7 cellular contexts compared by ENCODE assay signal in the genomic region with DNA sequence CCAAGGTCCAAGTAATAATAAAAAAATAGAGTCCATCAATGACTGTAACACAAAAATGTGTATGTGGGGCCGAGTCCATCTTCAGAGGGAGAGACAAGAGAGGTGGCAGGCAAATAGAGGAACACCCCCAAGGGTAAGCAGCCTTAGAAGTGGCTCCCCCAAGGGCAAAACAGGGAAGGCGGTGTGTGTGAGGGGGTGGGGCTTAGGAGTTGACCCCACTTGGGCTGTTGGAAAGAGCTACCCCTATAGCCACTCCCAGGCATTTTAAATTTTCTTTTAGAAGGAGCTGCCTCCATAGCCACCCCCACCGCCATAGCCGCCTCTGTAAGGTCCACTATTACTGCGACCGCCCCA. TPM values are rescaled to one million over a fixed set of nuclear protein-coding genes. Genes with fewer than 3 reads are reported as not detected.
DNase-seq lines count a peak whose midpoint lies in the region; ATAC-seq and TF ChIP-seq lines count a peak whose summit lies in the region.

No MANE protein-coding gene starts in this region.

- H3K36me3 ChIP-seq in smooth muscle cell (ENCODE audit: low read depth), result no peaks in the 10 kb centered on the region

- H2AFZ ChIP-seq in smooth muscle cell (ENCODE audit: low read depth), result no peak overlapping the region

- no peak for TF ChIP-seq POLR2A in NB4 (IDR thresholded peaks at IDR 0.05; ENCODE audit: extremely low read depth, insufficient read length)

- H3K27ac ChIP-seq in smooth muscle cell (ENCODE audit: low read depth), result peak overlapping the region; percentile 99

- H3K4me1 Mint-ChIP-seq in activated naive CD8-positive, alpha-beta T cell treated with anti-CD3 and anti-CD28 coated beads, Interleukin-2, amount 10 ng/mL, durations not matched to agents 7 days and 5 days, result peaks cover 25% of the 10 kb centered on the region

- WGBS in smooth muscle cell (ENCODE audit: low lambda C conversion rate), result 0% methylated on average over 6 of the region's 6 CpGs

- peak overlapping the region; percentile 100 for H3K27ac Mint-ChIP-seq in activated naive CD8-positive, alpha-beta T cell treated with anti-CD3 and anti-CD28 coated beads, Interleukin-2, amount 10 ng/mL, durations not matched to agents 7 days and 5 days

- no peaks in the 10 kb centered on the region for H3K9me3 ChIP-seq in smooth muscle cell (replicated peaks; ENCODE audit: low read depth)

- peaks cover 28% of the 10 kb centered on the region for H3K36me3 Mint-ChIP-seq in activated naive CD8-positive, alpha-beta T cell treated with anti-CD3 and anti-CD28 coated beads, Interleukin-2, amount 10 ng/mL, durations not matched to agents 7 days and 5 days

- H3K4me3 ChIP-seq in GM12875 (ENCODE audit: low read depth, low read length) (peak overlapping the region; percentile 94), NB4 (ENCODE audit: low read depth, low read length) (peak overlapping the region; percentile 98), iPS-11a (ENCODE audit: low read depth, low read length) (peak overlapping the region; percentile 100), smooth muscle cell (peak overlapping the region; percentile 75)

- POLR2A ChIA-PET in activated naive CD8-positive, alpha-beta T cell treated with anti-CD3 and anti-CD28 coated beads, Interleukin-2, amount 10 ng/mL, durations not matched to agents 7 days and 5 days (lab: Charles Lee), result interaction anchor here (1.0 to 2.6 kb wide), 9 partner anchors 12 to 136 kb away, joined by 3 to 47 read pairs (median 11); partner anchors contain the start of genes KLHL3 and PKD2L2

- peaks cover 14% of the 10 kb centered on the region for H3K4me1 ChIP-seq in smooth muscle cell (ENCODE audit: low read depth)

- peaks cover 8% of the 10 kb centered on the region for H3F3A ChIP-seq in smooth muscle cell (ENCODE audit: low read depth)

- H3K27me3 ChIP-seq in smooth muscle cell (ENCODE audit: low read depth), result no peaks in the 10 kb centered on the region

- peak; percentile 80 for DNase-seq in NB4 (ENCODE audit: low read depth)
- DNase-seq in activated naive CD8-positive, alpha-beta T cell treated with anti-CD3 and anti-CD28 coated beads, Interleukin-2, amount 10 ng/mL, durations not matched to agents 7 days and 5 days, result no peak
- no peak for DNase-seq in smooth muscle cell (lab: John Stamatoyannopoulos, UW; ENCODE audit: unreplicated experiment)
- DNase-seq in NCI-H2196 (lab: John Stamatoyannopoulos, UW; ENCODE audit: unreplicated experiment), result no peak
- DNase-seq in NCI-H1930 (lab: John Stamatoyannopoulos, UW), result no peak

- peak overlapping the region; percentile 99 for H3K4me2 ChIP-seq in smooth muscle cell

- H4K20me1 ChIP-seq in smooth muscle cell (ENCODE audit: low read depth), result peaks cover 59% of the 10 kb centered on the region

- no peak for TF ChIP-seq CTCF in GM12875 (IDR thresholded peaks at IDR 0.05; ENCODE audit: borderline replicate concordance, insufficient read depth, low read depth, low read length)
- no peak for TF ChIP-seq CTCF in NB4 (IDR thresholded peaks at IDR 0.05; ENCODE audit: low read depth, low read length)
- TF ChIP-seq CTCF in smooth muscle cell (IDR thresholded peaks at IDR 0.05; ENCODE audit: borderline replicate concordance, insufficient read depth, poor library complexity, severe bottlenecking), result no peak

- no peak for ATAC-seq in activated naive CD8-positive, alpha-beta T cell treated with anti-CD3 and anti-CD28 coated beads, Interleukin-2, amount 10 ng/mL, durations not matched to agents 7 days and 5 days (ENCODE audit: low read depth)

- H3K9me3 Mint-ChIP-seq in activated naive CD8-positive, alpha-beta T cell treated with anti-CD3 and anti-CD28 coated beads, Interleukin-2, amount 10 ng/mL, durations not matched to agents 7 days and 5 days, result no peaks in the 10 kb centered on the region

- H3K79me2 ChIP-seq in smooth muscle cell (ENCODE audit: low read depth), result peaks cover 40% of the 10 kb centered on the region

- H3K9ac ChIP-seq in smooth muscle cell (ENCODE audit: low read depth), result peak overlapping the region; percentile 98

- no peaks in the 10 kb centered on the region for H3K27me3 Mint-ChIP-seq in activated naive CD8-positive, alpha-beta T cell treated with anti-CD3 and anti-CD28 coated beads, Interleukin-2, amount 10 ng/mL, durations not matched to agents 7 days and 5 days

- H3K4me3 Mint-ChIP-seq in activated naive CD8-positive, alpha-beta T cell treated with anti-CD3 and anti-CD28 coated beads, Interleukin-2, amount 10 ng/mL, durations not matched to agents 7 days and 5 days, result peak overlapping the region; percentile 91

RNA-seq across cellular contexts. Expression of gene HNRNPA0, which starts 1.3 kb away (rescaled TPM):
- 10 to 100 TPM; 31.4 to 31.7 TPM for total RNA-seq in activated naive CD8-positive, alpha-beta T cell treated with anti-CD3 and anti-CD28 coated beads, Interleukin-2, amount 10 ng/mL, durations not matched to agents 7 days and 5 days
- total RNA-seq in smooth muscle cell, result 18.8 and 20.8 TPM in 2 replicates
- 11.5 and 14.4 TPM in 2 replicates for polyA plus RNA-seq in smooth muscle cell

RNA-seq across cellular contexts. Expression of gene KLHL3, which starts 17.0 kb away (rescaled TPM):
- total RNA-seq in activated naive CD8-positive, alpha-beta T cell treated with anti-CD3 and anti-CD28 coated beads, Interleukin-2, amount 10 ng/mL, durations not matched to agents 7 days and 5 days, result 10 to 100 TPM; 16.3 to 21.2 TPM
- 3.5 and 9.1 TPM in 2 replicates for total RNA-seq in smooth muscle cell
- 2.3 and 3.6 TPM in 2 replicates for polyA plus RNA-seq in smooth muscle cell
